14 cellular contexts compared by ENCODE assay signal in the genomic region with DNA sequence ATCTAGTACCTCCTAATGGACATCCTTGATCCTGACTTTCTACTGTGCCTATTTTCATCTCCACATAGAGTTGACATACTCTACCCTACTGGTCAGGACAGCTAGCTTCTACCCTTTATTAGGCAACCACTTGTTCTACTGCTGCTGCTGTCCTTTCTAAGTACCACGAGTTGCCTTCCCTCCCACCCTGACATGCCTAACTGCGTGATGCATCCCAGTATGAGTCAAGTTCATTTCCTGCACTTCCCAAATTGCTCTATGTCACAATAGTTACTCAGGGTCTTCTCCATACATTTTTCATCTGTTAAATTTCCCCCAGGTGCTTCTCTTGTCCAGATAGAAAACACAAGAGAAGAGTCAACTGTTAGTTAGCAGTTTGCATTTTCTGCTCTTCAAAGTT.
A peak's percentile ranks its signal among the peaks of the same experiment; 100 is the strongest.
DNase-seq lines count a peak whose midpoint lies in the region; ATAC-seq and TF ChIP-seq lines count a peak whose summit lies in the region.
"Had no signal": no experiment of that assay in that cellular context is flagged by ENCODE, and none has a peak within 500 bp of the region (broad histone marks: within the 10 kb centered on the region; RNA-seq: fewer than 3 reads in every experiment).

No MANE protein-coding gene starts in this region.

- H3K4me3 ChIP-seq in gastroesophageal sphincter: no peak overlapping the region
- H3K4me3 ChIP-seq: upper lobe of left lung had no signal

- H3K27ac ChIP-seq in gastroesophageal sphincter: no peak overlapping the region
- H3K27ac ChIP-seq: upper lobe of left lung had no signal

- DNase-seq in AG08395 (ENCODE audit: low spot score): peak; percentile 62
- DNase-seq in HPDE6-E6E7 (ENCODE audit: extremely low spot score): peak; percentile 6
- peak; percentile 16 for DNase-seq in amniotic stem cell (lab: John Stamatoyannopoulos, UW)
- peak; percentile 40 for DNase-seq in glomerular visceral epithelial cell (ENCODE audit: extremely low spot score)
- DNase-seq in NCI-H1105 (lab: John Stamatoyannopoulos, UW): no peak
- DNase-seq in activated effector memory CD4-positive, alpha-beta T cell treated with anti-CD3 and anti-CD28 coated beads, Interleukin-2, amount 50 U/mL, for 16 hours: no peak
- DNase-seq: activated B cell treated with CpG ODN at 0.5 μM for 24 hours; activated CD8-positive, alpha-beta memory T cell treated with anti-CD3 and anti-CD28 coated beads, Interleukin-2, amount 50 U/mL, for 48 hours; cortex of kidney; NCI-H2171 treated with DMSO at 0.1 percent for 48 hours; NK-92 treated with Interleukin-12 subunit alpha and Interleukin-12 subunit beta, amount 100 ng/mL, for 24 hours; upper lobe of left lung had no signal

- no peak for TF ChIP-seq CTCF in gastroesophageal sphincter (IDR thresholded peaks at IDR 0.05)

- H3K9me3 ChIP-seq in gastroesophageal sphincter: no peaks in the 10 kb centered on the region
- H3K9me3 ChIP-seq: upper lobe of left lung had no signal

- H3K27me3 ChIP-seq in gastroesophageal sphincter: no peaks in the 10 kb centered on the region
- H3K27me3 ChIP-seq: upper lobe of left lung had no signal

- no peak for ATAC-seq in HG03378 (IDR thresholded peaks at IDR 0.05; ENCODE audit: unreplicated experiment)
- no peak for ATAC-seq in gastroesophageal sphincter

- no peak for TF ChIP-seq EP300 in gastroesophageal sphincter (IDR thresholded peaks at IDR 0.05)

- H3K36me3 ChIP-seq in gastroesophageal sphincter: peaks cover 0 to 7% of the 10 kb centered on the region in 2 donors

- TF ChIP-seq POLR2A in gastroesophageal sphincter (IDR thresholded peaks at IDR 0.05): no peak

- WGBS in gastroesophageal sphincter (ENCODE audit: low coverage in 1 of 2), 2 donors: 58 to 60% methylated on average over 1 to 2 of the region's 2 CpGs

- no peaks in the 10 kb centered on the region for H3K4me1 ChIP-seq in gastroesophageal sphincter
- H3K4me1 ChIP-seq: upper lobe of left lung had no signal

Comparison
In these comparisons a context has a peak if more than half of its experiments do, and no peak if none do; other contexts are left out.
1. DNase-seq: peak in AG08395 (single experiment), HPDE6-E6E7 (single experiment), amniotic stem cell (single experiment) and glomerular visceral epithelial cell (single experiment); none in NCI-H1105 (single experiment) and activated effector memory CD4-positive, alpha-beta T cell treated with anti-CD3 and anti-CD28 coated beads, Interleukin-2, amount 50 U/mL, for 16 hours (single experiment).